ENCODE assay signal across 32 cellular contexts in the genomic region with DNA sequence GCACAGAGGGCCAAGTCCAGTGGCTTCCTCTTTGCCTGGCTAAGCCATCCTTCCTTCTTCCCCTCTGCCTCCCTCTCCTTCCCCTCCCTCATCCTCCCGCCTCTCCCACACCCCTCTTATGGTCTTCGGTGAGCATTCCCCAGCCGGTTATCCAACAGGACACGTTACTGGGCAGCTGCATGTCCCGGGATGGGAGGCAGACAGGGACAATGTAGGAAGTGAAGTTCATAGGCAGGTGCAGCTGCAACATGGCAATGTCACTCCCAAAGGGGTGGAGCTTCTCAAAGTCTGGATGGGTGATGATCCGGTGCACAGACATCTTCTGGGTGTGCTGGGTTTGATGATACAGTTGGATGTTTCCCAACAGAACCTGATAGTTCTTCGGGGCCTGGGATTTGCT.
"Had no signal": no experiment of that assay in that cellular context is flagged by ENCODE, and none has a peak within 500 bp of the region (broad histone marks: within the 10 kb centered on the region; RNA-seq: fewer than 3 reads in every experiment).

No MANE protein-coding gene starts in this region.

- H3K36me3 Mint-ChIP-seq: activated CD4-positive, alpha-beta memory T cell treated with anti-CD3 and anti-CD28 coated beads for 36 hours; activated naive CD4-positive, alpha-beta T cell treated with anti-CD3 and anti-CD28 coated beads, Interleukin-2, amount 10 ng/mL, durations not matched to agents 7 days and 5 days; activated naive CD8-positive, alpha-beta T cell had no signal

- DNase-seq: activated B cell treated with CpG ODN at 0.5 μM for 24 hours; activated CD4-positive, alpha-beta memory T cell treated with anti-CD3 and anti-CD28 coated beads for 36 hours; activated CD4-positive, alpha-beta T cell treated with anti-CD3 and anti-CD28 coated beads for 4 hours; activated CD4-positive, alpha-beta T cell treated with anti-CD3 and anti-CD28 coated beads, Interleukin-2, amount 50 U/mL, for 1 hour; activated CD4-positive, CD25-positive, alpha-beta regulatory T cell treated with anti-CD3 and anti-CD28 coated beads, Interleukin-2, amount 50 U/mL, for 72 hours; activated CD8-positive, alpha-beta memory T cell treated with anti-CD3 and anti-CD28 coated beads, Interleukin-2, amount 50 U/mL, for 4 hours; activated effector memory CD4-positive, alpha-beta T cell treated with Interleukin-2 at 50 U/mL for 16 hours; activated naive CD4-positive, alpha-beta T cell treated with anti-CD3 and anti-CD28 coated beads, Interleukin-2, amount 10 ng/mL, durations not matched to agents 7 days and 5 days; activated naive CD8-positive, alpha-beta T cell treated with anti-CD3 and anti-CD28 coated beads, Interleukin-2, amount 50 U/mL, for 24 hours; activated T-cell treated with anti-CD3 and anti-CD28 coated beads for 4 hours; activated T-cell treated with anti-CD3 and anti-CD28 coated beads, Interleukin-2, amount 50 U/mL, for 48 hours; NCI-H1105; NCI-H1417 treated with DMSO at 0.1 percent for 48 hours; NCI-H187 treated with DMSO at 0.1 percent for 48 hours; NCI-H2081; NCI-H345; NCI-H524 treated with DMSO at 0.1 percent for 48 hours; NK-92 treated with Interleukin-12 subunit alpha and Interleukin-12 subunit beta, amount 100 ng/mL, for 24 hours; PC-3; Peyer's patch; RPMI8226; SHP77 treated with DMSO at 0.1 percent for 48 hours; SW 1271; T-helper 1 cell; T-helper 2 cell; T-helper 9 cell had no signal

- H3K4me2 ChIP-seq: KMS-11 had no signal

- H3K36me3 ChIP-seq: ascending aorta, cardiac muscle cell, Peyer's patch had no signal

- H3K27me3 Mint-ChIP-seq: activated CD4-positive, alpha-beta memory T cell treated with anti-CD3 and anti-CD28 coated beads for 36 hours; activated naive CD8-positive, alpha-beta T cell had no signal

- H3K9me3 ChIP-seq: ascending aorta, Peyer's patch had no signal

- H3K9me3 Mint-ChIP-seq: activated B cell treated with CpG ODN at 0.5 μM for 24 hours; activated CD4-positive, alpha-beta memory T cell treated with anti-CD3 and anti-CD28 coated beads for 36 hours; activated naive CD4-positive, alpha-beta T cell treated with anti-CD3 and anti-CD28 coated beads, Interleukin-2, amount 10 ng/mL, durations not matched to agents 7 days and 5 days; activated naive CD8-positive, alpha-beta T cell treated with anti-CD3 and anti-CD28 coated beads, Interleukin-2, amount 50 U/mL, for 24 hours; central memory CD8-positive, alpha-beta T cell had no signal

- H3K4me1 ChIP-seq: ascending aorta, Peyer's patch had no signal

- H3K4me1 Mint-ChIP-seq: activated B cell treated with CpG ODN at 0.5 μM for 24 hours; activated naive CD4-positive, alpha-beta T cell treated with anti-CD3 and anti-CD28 coated beads, Interleukin-2, amount 10 ng/mL, durations not matched to agents 7 days and 5 days; activated naive CD8-positive, alpha-beta T cell treated with anti-CD3 and anti-CD28 coated beads, Interleukin-2, amount 50 U/mL, for 24 hours; central memory CD8-positive, alpha-beta T cell had no signal

- H3K27me3 ChIP-seq: ascending aorta, cardiac muscle cell, Peyer's patch had no signal

- H3K4me3 Mint-ChIP-seq: activated B cell treated with CpG ODN at 0.5 μM for 24 hours; activated CD4-positive, alpha-beta memory T cell treated with anti-CD3 and anti-CD28 coated beads for 36 hours; activated naive CD4-positive, alpha-beta T cell treated with anti-CD3 and anti-CD28 coated beads, Interleukin-2, amount 10 ng/mL, durations not matched to agents 7 days and 5 days; activated naive CD8-positive, alpha-beta T cell; activated naive CD8-positive, alpha-beta T cell treated with anti-CD3 and anti-CD28 coated beads, Interleukin-2, amount 50 U/mL, for 24 hours; central memory CD8-positive, alpha-beta T cell had no signal

- ATAC-seq: activated naive CD8-positive, alpha-beta T cell treated with anti-CD3 and anti-CD28 coated beads, Interleukin-2, amount 50 U/mL, for 24 hours; PC-3 had no signal

- H3K4me3 ChIP-seq: ascending aorta, cardiac muscle cell, Peyer's patch had no signal

- H3K27ac ChIP-seq: ascending aorta, cardiac muscle cell, KMS-11, Peyer's patch, VCaP had no signal

- H3K27ac Mint-ChIP-seq: activated B cell treated with CpG ODN at 0.5 μM for 24 hours; activated CD4-positive, alpha-beta memory T cell treated with anti-CD3 and anti-CD28 coated beads for 36 hours; activated naive CD4-positive, alpha-beta T cell treated with anti-CD3 and anti-CD28 coated beads, Interleukin-2, amount 10 ng/mL, durations not matched to agents 7 days and 5 days; activated naive CD8-positive, alpha-beta T cell; activated naive CD8-positive, alpha-beta T cell treated with anti-CD3 and anti-CD28 coated beads, Interleukin-2, amount 50 U/mL, for 24 hours had no signal

- H3K9ac ChIP-seq: KMS-11 had no signal
